In genomic region chr1:153883223-153883622, GRCh38 we compare ENCODE assay signal across 2 cellular contexts.
TF ChIP-seq lines count a peak whose summit lies in the region.

No MANE protein-coding gene starts in this region.

TF ChIP-seq in SK-N-SH, 30 proteins besides CTCF, POLR2A, EP300 and RAD21 (continued from another document):
- no peak for TF ChIP-seq FOXM1 (IDR thresholded peaks at IDR 0.05; ENCODE audit: low read depth)
- TF ChIP-seq MEF2A (IDR thresholded peaks at IDR 0.05; ENCODE audit: borderline replicate concordance, low read depth) = no peak
- TF ChIP-seq EZH2phosphoT487 (IDR thresholded peaks at IDR 0.05; ENCODE audit: borderline replicate concordance, low read depth) = no peak
- no peak for TF ChIP-seq SMC3 (IDR thresholded peaks at IDR 0.05; ENCODE audit: low read depth, low read length)
- no peak for TF ChIP-seq RFX5 (IDR thresholded peaks at IDR 0.05; ENCODE audit: low read length)
- no peak for TF ChIP-seq TAF1 (IDR thresholded peaks at IDR 0.05; ENCODE audit: borderline replicate concordance, low read depth, low read length)
- TF ChIP-seq, protein P1, sequence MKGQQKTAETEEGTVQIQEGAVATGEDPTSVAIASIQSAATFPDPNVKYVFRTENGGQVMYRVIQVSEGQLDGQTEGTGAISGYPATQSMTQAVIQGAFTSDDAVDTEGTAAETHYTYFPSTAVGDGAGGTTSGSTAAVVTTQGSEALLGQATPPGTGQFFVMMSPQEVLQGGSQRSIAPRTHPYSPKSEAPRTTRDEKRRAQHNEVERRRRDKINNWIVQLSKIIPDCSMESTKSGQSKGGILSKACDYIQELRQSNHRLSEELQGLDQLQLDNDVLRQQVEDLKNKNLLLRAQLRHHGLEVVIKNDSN (IDR thresholded peaks at IDR 0.05; ENCODE audit: borderline replicate concordance, low read depth) = no peak
- no peak for TF ChIP-seq MXI1 (IDR thresholded peaks at IDR 0.05; ENCODE audit: low read depth, low read length)
- no peak for TF ChIP-seq REST (IDR thresholded peaks at IDR 0.05; ENCODE audit: low read depth, low read length)
- TF ChIP-seq SIN3A (IDR thresholded peaks at IDR 0.05; ENCODE audit: borderline replicate concordance, low read depth, low read length) = no peak

TF ChIP-seq in WTC11, 78 proteins besides CTCF, POLR2A, EP300 and RAD21 (continued from another document):
- TF ChIP-seq EMX1 (CRISPR knock-in tag; IDR thresholded peaks at IDR 0.05) (no peak), SP1 (CRISPR knock-in tag; conservative IDR thresholded peaks at IDR 0.05) (no peak), NR3C1 (CRISPR knock-in tag; conservative IDR thresholded peaks at IDR 0.05; ENCODE audit: low read depth) (no peak)
TF ChIP-seq in WTC11: peak in this region for 0.
